In genomic region chrX:110331444-110332025, GRCh38 we compare ENCODE assay signal across 19 cellular contexts. TPM values are rescaled to one million over a fixed set of nuclear protein-coding genes. Genes with fewer than 3 reads are reported as not detected.
"Had no signal": no experiment of that assay in that cellular context is flagged by ENCODE, and none has a peak within 500 bp of the region (broad histone marks: within the 10 kb centered on the region; RNA-seq: fewer than 3 reads in every experiment).

No MANE protein-coding gene starts in this region.

- H3K4me3 ChIP-seq: esophagus muscularis mucosa, gastroesophageal sphincter, heart left ventricle, left lung, upper lobe of right lung had no signal

- H3K4me1 ChIP-seq: esophagus muscularis mucosa, gastroesophageal sphincter, left lung, upper lobe of right lung had no signal

- H3K9me3 ChIP-seq: gastroesophageal sphincter, left lung, upper lobe of right lung had no signal

- DNase-seq: activated B cell treated with CpG ODN at 0.5 μM for 24 hours; activated CD4-positive, alpha-beta memory T cell treated with anti-CD3 and anti-CD28 coated beads for 36 hours; activated CD4-positive, alpha-beta T cell treated with anti-CD3 and anti-CD28 coated beads for 4 hours; activated gamma-delta T cell treated with Interleukin-2 at 50 U/mL for 16 hours; activated T-cell treated with anti-CD3 and anti-CD28 coated beads for 4 hours; effector CD8-positive, alpha-beta T cell; heart left ventricle; left lung; midbrain; posterior cingulate gyrus; retina; stimulated activated CD4-positive, alpha-beta T cell treated with anti-CD3 and anti-CD28 coated beads, Interleukin-1b, Interleukin-23, amount 100 ng/mL, for 48 hours; stimulated activated CD8-positive, alpha-beta memory T cell treated with anti-CD3 and anti-CD28 coated beads, Interleukin-4, amount 100 ng/mL, for 48 hours; stimulated activated naive CD4-positive, alpha-beta T cell; upper lobe of right lung had no signal

- ATAC-seq: gastroesophageal sphincter, heart left ventricle, left lung, upper lobe of right lung had no signal

- H3K27me3 ChIP-seq: esophagus muscularis mucosa, gastroesophageal sphincter, left lung, upper lobe of right lung had no signal

- H3K27ac ChIP-seq: esophagus muscularis mucosa, gastroesophageal sphincter, heart left ventricle, left lung, upper lobe of right lung had no signal

- H3K36me3 ChIP-seq: esophagus muscularis mucosa, gastroesophageal sphincter, heart left ventricle, left lung, upper lobe of right lung had no signal

RNA-seq across cellular contexts. Expression of gene RTL9, which starts 27.1 kb away (rescaled TPM):
- total RNA-seq: activated B cell treated with CpG ODN at 0.5 μM for 24 hours; activated T-helper 1 cell treated with anti-CD3 and anti-CD28 coated beads, Interleukin-12 subunit alpha, Interleukin-12 subunit beta, Interleukin-2, Interleukin-4 antibody, amounts not matched to agents 30 ng/mL and 10 ng/mL and 1 ng/mL, durations not matched to agents 14 hours and 24 hours and 36 hours; lung microvascular endothelial cell; upper lobe of right lung had no signal
